ENCODE assay signal across 1 cellular context in the genomic region with DNA sequence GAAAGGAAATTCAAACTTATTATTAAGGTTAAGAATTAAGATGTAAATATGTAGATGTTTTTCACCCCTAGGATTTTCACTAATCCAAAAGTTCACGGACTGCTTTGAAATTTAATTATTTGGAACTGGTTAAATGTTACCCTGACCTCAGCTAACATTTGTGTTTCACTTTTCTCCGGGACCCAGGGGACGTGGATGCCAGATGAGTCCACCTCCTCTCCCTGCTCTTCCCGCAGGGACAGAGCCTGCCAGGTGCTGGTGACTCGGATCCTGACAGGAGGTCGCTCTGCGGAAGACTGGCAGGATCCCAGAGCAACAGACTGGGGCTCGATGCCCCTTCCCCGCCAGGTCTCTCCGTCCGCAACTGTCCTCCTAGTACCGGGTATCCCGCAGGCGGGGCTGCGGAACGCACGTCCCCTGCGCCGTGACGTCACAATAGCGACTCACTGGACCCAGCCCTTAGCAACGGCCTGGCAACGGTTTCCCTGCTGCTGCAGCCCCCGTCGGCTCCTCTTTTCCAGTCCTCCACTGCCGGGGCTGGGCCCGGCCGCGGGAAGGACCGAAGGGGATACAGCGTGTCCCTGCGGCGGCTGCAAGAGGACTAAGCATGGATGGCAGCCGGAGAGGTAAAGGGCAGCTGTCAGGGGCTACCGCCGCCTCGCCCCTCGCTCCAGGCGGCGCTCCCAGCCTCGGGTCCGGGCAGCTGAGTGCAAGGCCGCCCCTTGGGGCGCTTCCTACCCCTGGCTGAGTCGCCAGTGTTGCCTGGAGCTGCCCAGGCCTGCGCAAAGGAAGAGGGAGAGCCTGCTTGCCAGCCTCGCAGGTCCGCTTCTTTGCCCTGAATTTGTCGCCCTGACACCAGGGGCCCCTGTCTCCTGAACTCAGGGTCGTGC.
TF ChIP-seq lines count a peak whose summit lies in the region.

TSS of gene SPATA7 (plus strand) at position 446 of the 890 bp plus-strand sequence. CDS start at position 608, 162 bp downstream.

TF ChIP-seq in A549, 52 proteins besides CTCF, POLR2A, EP300 and RAD21 (continued from another document):
- TF ChIP-seq FOSL2 (IDR thresholded peaks at IDR 0.05) (no peak), FOSL2 (CRISPR knock-in tag; IDR thresholded peaks at IDR 0.05) (no peak), FOXS1 (CRISPR knock-in tag; IDR thresholded peaks at IDR 0.05) (no peak), TP53 (CRISPR knock-in tag; IDR thresholded peaks at IDR 0.05) (no peak), POLR2AphosphoS2 (conservative IDR thresholded peaks at IDR 0.05; ENCODE audit: low read length) (no peak), JUNB (IDR thresholded peaks at IDR 0.05) (no peak), EHMT2 (IDR thresholded peaks at IDR 0.05; ENCODE audit: low read depth) (no peak), ZSCAN20 (CRISPR knock-in tag; IDR thresholded peaks at IDR 0.05) (no peak), MAX (IDR thresholded peaks at IDR 0.05) (peak; percentile 46; the same call in 1 of the 2 replicates), KDM5A (IDR thresholded peaks at IDR 0.05) (peak; percentile 34; the same call in 1 of the 2 replicates), HOXB13 (CRISPR knock-in tag; IDR thresholded peaks at IDR 0.05; ENCODE audit: low read depth) (no peak), EHF (CRISPR knock-in tag; IDR thresholded peaks at IDR 0.05) (no peak), SREBF2 (IDR thresholded peaks at IDR 0.05) (no peak), JUN (IDR thresholded peaks at IDR 0.05) (peak in 1 of 2 experiments; percentile 44; a peak in 1 of 5 replicates)
- TF ChIP-seq, protein P1, sequence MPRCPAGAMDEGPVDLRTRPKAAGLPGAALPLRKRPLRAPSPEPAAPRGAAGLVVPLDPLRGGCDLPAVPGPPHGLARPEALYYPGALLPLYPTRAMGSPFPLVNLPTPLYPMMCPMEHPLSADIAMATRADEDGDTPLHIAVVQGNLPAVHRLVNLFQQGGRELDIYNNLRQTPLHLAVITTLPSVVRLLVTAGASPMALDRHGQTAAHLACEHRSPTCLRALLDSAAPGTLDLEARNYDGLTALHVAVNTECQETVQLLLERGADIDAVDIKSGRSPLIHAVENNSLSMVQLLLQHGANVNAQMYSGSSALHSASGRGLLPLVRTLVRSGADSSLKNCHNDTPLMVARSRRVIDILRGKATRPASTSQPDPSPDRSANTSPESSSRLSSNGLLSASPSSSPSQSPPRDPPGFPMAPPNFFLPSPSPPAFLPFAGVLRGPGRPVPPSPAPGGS (IDR thresholded peaks at IDR 0.05): peak; percentile 52; the same call in 1 of the 3 replicates
- TF ChIP-seq, protein P2, sequence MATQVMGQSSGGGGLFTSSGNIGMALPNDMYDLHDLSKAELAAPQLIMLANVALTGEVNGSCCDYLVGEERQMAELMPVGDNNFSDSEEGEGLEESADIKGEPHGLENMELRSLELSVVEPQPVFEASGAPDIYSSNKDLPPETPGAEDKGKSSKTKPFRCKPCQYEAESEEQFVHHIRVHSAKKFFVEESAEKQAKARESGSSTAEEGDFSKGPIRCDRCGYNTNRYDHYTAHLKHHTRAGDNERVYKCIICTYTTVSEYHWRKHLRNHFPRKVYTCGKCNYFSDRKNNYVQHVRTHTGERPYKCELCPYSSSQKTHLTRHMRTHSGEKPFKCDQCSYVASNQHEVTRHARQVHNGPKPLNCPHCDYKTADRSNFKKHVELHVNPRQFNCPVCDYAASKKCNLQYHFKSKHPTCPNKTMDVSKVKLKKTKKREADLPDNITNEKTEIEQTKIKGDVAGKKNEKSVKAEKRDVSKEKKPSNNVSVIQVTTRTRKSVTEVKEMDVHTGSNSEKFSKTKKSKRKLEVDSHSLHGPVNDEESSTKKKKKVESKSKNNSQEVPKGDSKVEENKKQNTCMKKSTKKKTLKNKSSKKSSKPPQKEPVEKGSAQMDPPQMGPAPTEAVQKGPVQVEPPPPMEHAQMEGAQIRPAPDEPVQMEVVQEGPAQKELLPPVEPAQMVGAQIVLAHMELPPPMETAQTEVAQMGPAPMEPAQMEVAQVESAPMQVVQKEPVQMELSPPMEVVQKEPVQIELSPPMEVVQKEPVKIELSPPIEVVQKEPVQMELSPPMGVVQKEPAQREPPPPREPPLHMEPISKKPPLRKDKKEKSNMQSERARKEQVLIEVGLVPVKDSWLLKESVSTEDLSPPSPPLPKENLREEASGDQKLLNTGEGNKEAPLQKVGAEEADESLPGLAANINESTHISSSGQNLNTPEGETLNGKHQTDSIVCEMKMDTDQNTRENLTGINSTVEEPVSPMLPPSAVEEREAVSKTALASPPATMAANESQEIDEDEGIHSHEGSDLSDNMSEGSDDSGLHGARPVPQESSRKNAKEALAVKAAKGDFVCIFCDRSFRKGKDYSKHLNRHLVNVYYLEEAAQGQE (IDR thresholded peaks at IDR 0.05): no peak
- TF ChIP-seq, protein P3, sequence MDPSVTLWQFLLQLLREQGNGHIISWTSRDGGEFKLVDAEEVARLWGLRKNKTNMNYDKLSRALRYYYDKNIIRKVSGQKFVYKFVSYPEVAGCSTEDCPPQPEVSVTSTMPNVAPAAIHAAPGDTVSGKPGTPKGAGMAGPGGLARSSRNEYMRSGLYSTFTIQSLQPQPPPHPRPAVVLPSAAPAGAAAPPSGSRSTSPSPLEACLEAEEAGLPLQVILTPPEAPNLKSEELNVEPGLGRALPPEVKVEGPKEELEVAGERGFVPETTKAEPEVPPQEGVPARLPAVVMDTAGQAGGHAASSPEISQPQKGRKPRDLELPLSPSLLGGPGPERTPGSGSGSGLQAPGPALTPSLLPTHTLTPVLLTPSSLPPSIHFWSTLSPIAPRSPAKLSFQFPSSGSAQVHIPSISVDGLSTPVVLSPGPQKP (IDR thresholded peaks at IDR 0.05; ENCODE audit: low read depth, low read length): no peak
